17 cellular contexts compared by ENCODE assay signal in genomic region chr1:212864201-212864600, GRCh38. TPM values are rescaled to one million over a fixed set of nuclear protein-coding genes. Genes with fewer than 3 reads are reported as not detected.
DNase-seq lines count a peak whose midpoint lies in the region; ATAC-seq, FAIRE-seq and TF ChIP-seq lines count a peak whose summit lies in the region.
"Had no signal": no experiment of that assay in that cellular context is flagged by ENCODE, and none has a peak within 500 bp of the region (broad histone marks: within the 10 kb centered on the region; RNA-seq: fewer than 3 reads in every experiment).

No MANE protein-coding gene starts in this region.

- no peak overlapping the region for H3K27ac ChIP-seq in H9 (ENCODE audit: insufficient read length, low read depth, low read length)

- H3T11ph ChIP-seq in H9 (ENCODE audit: low read length): no peak overlapping the region

- FAIRE-seq in D721Med (lab: Jason Lieb, UNC): peak; percentile 44
- FAIRE-seq: HepG2 had no signal

- H3K27me3 ChIP-seq in H9 (ENCODE audit: insufficient read depth, low read length): no peaks in the 10 kb centered on the region

- H4K5ac ChIP-seq in H9 (ENCODE audit: insufficient read length, low read depth, low read length): no peak overlapping the region

- H4K91ac ChIP-seq in H9 (ENCODE audit: insufficient read length, low read depth, low read length): no peak overlapping the region

- no peak overlapping the region for H2BK5ac ChIP-seq in H9 (ENCODE audit: insufficient read length, low read length)

- no peak overlapping the region for H3K14ac ChIP-seq in H9 (ENCODE audit: insufficient read depth, low read length)

- H3K79me1 ChIP-seq in H9 (ENCODE audit: insufficient read depth, low read depth, low read length, poor library complexity, severe bottlenecking): no peaks in the 10 kb centered on the region

- no peak overlapping the region for H2BK12ac ChIP-seq in H9 (ENCODE audit: insufficient read length, low read depth, low read length)

- H4K8ac ChIP-seq in H9 (replicated peaks; ENCODE audit: insufficient read length, low read depth, low read length): no peak overlapping the region

- H3K9me3 Mint-ChIP-seq in H9 (no peaks in the 10 kb centered on the region), nephron progenitor cell (no peaks in the 10 kb centered on the region)

- H2AK5ac ChIP-seq in H9 (ENCODE audit: insufficient read length, low read length): no peak overlapping the region

- H2BK20ac ChIP-seq in H9 (ENCODE audit: low read depth, low read length, poor library complexity, severe bottlenecking): no peak overlapping the region

- H3K23ac ChIP-seq in H9 (ENCODE audit: insufficient read length, low read depth, low read length): no peak overlapping the region

- no peak for TF ChIP-seq CTCF in D721Med (IDR thresholded peaks at IDR 0.05; ENCODE audit: insufficient read depth, missing control alignments)
- no peak for TF ChIP-seq CTCF in H9 (conservative IDR thresholded peaks at IDR 0.05)
- TF ChIP-seq CTCF in nephron progenitor cell (IDR thresholded peaks at IDR 0.05): no peak

- H2BK120ac ChIP-seq in H9 (ENCODE audit: low read depth, low read length, poor library complexity, severe bottlenecking): no peak overlapping the region

- H3K36me3 Mint-ChIP-seq in H9 (ENCODE audit: insufficient read depth in 1 of 3, low read depth in 3 of 3): peaks cover 34 to 46% (median 35%) of the 10 kb centered on the region in 3 experiments; a peak in 6 of 7 replicates
- peaks cover 27% of the 10 kb centered on the region for H3K36me3 Mint-ChIP-seq in nephron progenitor cell (ENCODE audit: low read depth)

- no peak for ATAC-seq in GM19467 (IDR thresholded peaks at IDR 0.05; ENCODE audit: unreplicated experiment)
- ATAC-seq: HepG2 had no signal

- H3K4ac ChIP-seq in H9 (ENCODE audit: low read depth, low read length): no peak overlapping the region

- H3K4me3 Mint-ChIP-seq in H9: peak overlapping the region in 1 of 2 experiments; percentile 8; a peak in 2 of 5 replicates
- H3K4me3 Mint-ChIP-seq in nephron progenitor cell: no peak overlapping the region

- no CpG with 5 or more reads among the region's 4 CpGs for WGBS in H9 (ENCODE audit: extremely low coverage, insufficient read length, low lambda C conversion rate)

- H3K18ac ChIP-seq in H9 (ENCODE audit: insufficient read length, low read depth, low read length): no peak overlapping the region

- H2AFZ ChIP-seq in H9 (ENCODE audit: low read length): no peak overlapping the region

- no peak for DNase-seq in D721Med (ENCODE audit: insufficient read length, low spot score)
- no peak for DNase-seq in H9
- peak; percentile 46 for DNase-seq in cerebellar cortex (ENCODE audit: low spot score)
- DNase-seq in nephron progenitor cell: no peak
- DNase-seq in NCI-H1417 treated with DMSO at 0.1 percent for 48 hours (lab: John Stamatoyannopoulos, UW): no peak
- DNase-seq in HuH-7.5 (ENCODE audit: low spot score): no peak
- no peak for DNase-seq in RPMI8226
- DNase-seq: Calu3; DMS79 treated with DMSO at 0.1 percent for 48 hours; Karpas-422; NCI-H1436; NCI-H2081 treated with DMSO at 0.1 percent for 48 hours; NCI-H345; NCI-H526 treated with DMSO at 0.1 percent for 48 hours; NK-92 treated with Interleukin-12 subunit alpha and Interleukin-12 subunit beta, amount 100 ng/mL, for 24 hours had no signal

- H4K20me1 ChIP-seq in H9 (ENCODE audit: control insufficient read depth, insufficient read depth, insufficient read length): no peaks in the 10 kb centered on the region

- peaks cover 3% of the 10 kb centered on the region for H3K23me2 ChIP-seq in H9 (ENCODE audit: insufficient read length, low read depth, low read length, poor library complexity, severe bottlenecking)

- no peak overlapping the region for H3K9ac ChIP-seq in H9 (ENCODE audit: extremely low read depth, insufficient read length, low read length)

- peaks cover 14 to 16% of the 10 kb centered on the region in 2 experiments for H3K4me1 Mint-ChIP-seq in H9
- peaks cover 12% of the 10 kb centered on the region for H3K4me1 Mint-ChIP-seq in nephron progenitor cell

- peaks cover 2% of the 10 kb centered on the region; the same call in 1 of the 2 replicates for H3K4me1 ChIP-seq in H9 (ENCODE audit: insufficient read depth, low read length)

- peak overlapping the region in 1 of 3 experiments; percentile 13; a peak in 2 of 7 replicates for H3K27ac Mint-ChIP-seq in H9
- H3K27ac Mint-ChIP-seq in nephron progenitor cell: peak overlapping the region; percentile 27

- no peak overlapping the region for H3K56ac ChIP-seq in H9 (ENCODE audit: insufficient read length, low read depth, low read length)

- peak overlapping the region; percentile 8 for H3K4me2 ChIP-seq in H9 (ENCODE audit: insufficient read depth, insufficient read length, low read length)

- H3K79me2 ChIP-seq in H9 (ENCODE audit: insufficient read depth, low read length): peaks cover 43% of the 10 kb centered on the region

- no peak overlapping the region for H2BK15ac ChIP-seq in H9 (ENCODE audit: low read depth, low read length)

- no peaks in the 10 kb centered on the region for H3K9me3 ChIP-seq in H9 (ENCODE audit: control insufficient read depth, low read depth, low read length)

- H3K27me3 Mint-ChIP-seq in H9 (ENCODE audit: low read depth): no peaks in the 10 kb centered on the region
- no peaks in the 10 kb centered on the region for H3K27me3 Mint-ChIP-seq in nephron progenitor cell (ENCODE audit: low read depth, poor library complexity)

RNA-seq across cellular contexts. Expression of gene FLVCR1, which starts 6.1 kb away (rescaled TPM):
- total RNA-seq in H9 (2021): 53.6 and 55.2 TPM in 2 replicates

RNA-seq across cellular contexts. Expression of gene SPATA45, which starts 16.8 kb away (rescaled TPM):
- 0.66 and 0.68 TPM in 2 replicates for total RNA-seq in H9 (2021)
